1 cellular context compared by ENCODE assay signal in the genomic region with DNA sequence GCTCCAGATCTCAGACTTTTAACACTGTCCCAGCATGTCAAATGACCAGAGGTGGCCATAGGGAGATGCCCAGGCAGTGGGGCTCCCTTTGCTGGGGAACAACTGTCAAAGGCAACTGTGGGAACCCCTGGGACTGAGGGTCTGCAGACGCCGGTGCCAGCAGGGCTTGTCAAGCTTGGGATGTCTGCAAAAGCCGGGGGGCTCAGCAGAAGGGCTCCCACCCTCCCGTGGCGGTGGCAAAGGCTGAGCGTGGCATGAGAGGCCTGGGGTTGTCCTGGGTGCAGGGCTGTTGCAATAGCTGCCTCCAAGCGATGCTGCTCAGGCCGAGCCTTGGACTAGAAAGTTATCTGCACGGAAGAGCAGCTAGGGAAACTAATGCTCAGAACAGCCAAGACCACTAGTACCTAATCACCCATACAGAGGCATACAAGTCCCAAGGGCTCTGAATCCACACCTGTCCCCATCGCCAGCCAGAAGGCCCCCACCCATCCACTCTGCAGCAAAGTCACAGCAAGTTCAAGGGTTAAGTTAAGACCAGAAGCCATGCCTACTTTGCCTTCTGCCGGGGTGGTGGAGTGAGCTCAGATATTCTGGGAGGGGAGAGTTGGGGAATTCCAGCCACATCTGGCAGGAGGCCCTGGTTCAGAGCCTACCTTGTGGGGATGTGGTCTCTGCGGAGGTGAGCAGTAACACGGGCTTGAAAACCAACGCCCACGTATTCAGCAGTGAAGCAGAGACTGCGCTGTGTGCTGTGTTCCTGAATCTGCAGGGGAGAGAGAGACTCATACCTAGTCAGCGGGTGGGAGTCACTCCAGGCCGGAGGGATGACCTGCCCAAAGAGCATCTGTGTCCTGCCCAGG.
A peak's percentile ranks its signal among the peaks of the same experiment; 100 is the strongest.
TF ChIP-seq lines count a peak whose summit lies in the region.

No MANE protein-coding gene starts in this region.

TF ChIP-seq in H1, 55 proteins besides CTCF, POLR2A, EP300 and RAD21:
- TF ChIP-seq PHF8 (conservative IDR thresholded peaks at IDR 0.05; ENCODE audit: low read depth, low read length) (no peak), SIN3A (conservative IDR thresholded peaks at IDR 0.05 in 1 of 2, IDR thresholded peaks at IDR 0.05 in 1 of 2; ENCODE audit: low read depth in 1 of 2, low read length in 2 of 2) (0 out of 4 replicates have a peak, but pooled peaks of 1 of the 2 experiments have one; percentile 25), EGR1 (IDR thresholded peaks at IDR 0.05; ENCODE audit: borderline replicate concordance, low read depth, low read length) (peak; percentile 7; the same call in 1 of the 2 replicates), RXRA (IDR thresholded peaks at IDR 0.05; ENCODE audit: insufficient read depth, low read depth, low read length) (no peak), KDM1A (IDR thresholded peaks at IDR 0.05; ENCODE audit: borderline replicate concordance, low read length) (no peak), SP2 (IDR thresholded peaks at IDR 0.05; ENCODE audit: low read length) (no peak)
- TF ChIP-seq, protein P1, sequence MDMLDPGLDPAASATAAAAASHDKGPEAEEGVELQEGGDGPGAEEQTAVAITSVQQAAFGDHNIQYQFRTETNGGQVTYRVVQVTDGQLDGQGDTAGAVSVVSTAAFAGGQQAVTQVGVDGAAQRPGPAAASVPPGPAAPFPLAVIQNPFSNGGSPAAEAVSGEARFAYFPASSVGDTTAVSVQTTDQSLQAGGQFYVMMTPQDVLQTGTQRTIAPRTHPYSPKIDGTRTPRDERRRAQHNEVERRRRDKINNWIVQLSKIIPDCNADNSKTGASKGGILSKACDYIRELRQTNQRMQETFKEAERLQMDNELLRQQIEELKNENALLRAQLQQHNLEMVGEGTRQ (IDR thresholded peaks at IDR 0.05; ENCODE audit: low read length), result no peak
